In genomic region chr6:148816117-148816516, GRCh38 we compare ENCODE assay signal across 18 cellular contexts.
"Had no signal": no experiment of that assay in that cellular context is flagged by ENCODE, and none has a peak within 500 bp of the region (broad histone marks: within the 10 kb centered on the region; RNA-seq: fewer than 3 reads in every experiment).

No MANE protein-coding gene starts in this region.

- H3K4me3 ChIP-seq: heart left ventricle, lung, sigmoid colon, skin epidermis, stomach, thoracic aorta, transverse colon had no signal

- DNase-seq: effector memory CD4-positive, alpha-beta T cell; heart left ventricle; hippocampal formation; left colon; left ventricle myocardium superior; mesendoderm; naive B cell; posterior cingulate gyrus; sigmoid colon; stimulated activated CD4-positive, alpha-beta T cell treated with anti-CD3 and anti-CD28 coated beads, Interleukin-2, amount 100 ng/mL, for 24 hours; stimulated activated CD4-positive, alpha-beta T cell treated with anti-CD3 and anti-CD28 coated beads, Interleukin-4, amount 100 ng/mL, for 4 hours; stimulated activated naive CD4-positive, alpha-beta T cell; stomach; substantia nigra; transverse colon had no signal

- H3K27me3 ChIP-seq: heart left ventricle, sigmoid colon, stomach, transverse colon had no signal

- H3K36me3 ChIP-seq: heart left ventricle, sigmoid colon, stomach, thoracic aorta, transverse colon had no signal
